ENCODE assay signal across 13 cellular contexts in genomic region chr10:130904676-130905075, GRCh38.
A peak's percentile ranks its signal among the peaks of the same experiment; 100 is the strongest.
DNase-seq lines count a peak whose midpoint lies in the region; TF ChIP-seq lines count a peak whose summit lies in the region.
"Had no signal": no experiment of that assay in that cellular context is flagged by ENCODE, and none has a peak within 500 bp of the region (broad histone marks: within the 10 kb centered on the region; RNA-seq: fewer than 3 reads in every experiment).

No MANE protein-coding gene starts in this region.

- no peak for TF ChIP-seq CTCF in osteocyte (IDR thresholded peaks at IDR 0.05)

- no peaks in the 10 kb centered on the region for H3K27me3 Mint-ChIP-seq in osteocyte (ENCODE audit: unreplicated experiment)
- H3K27me3 Mint-ChIP-seq: B cell; CD4-positive, alpha-beta T cell had no signal

- H3K4me3 Mint-ChIP-seq in osteocyte (ENCODE audit: unreplicated experiment) = no peak overlapping the region
- H3K4me3 Mint-ChIP-seq: B cell; CD4-positive, alpha-beta T cell; CD8-positive, alpha-beta T cell had no signal

- H3K4me1 Mint-ChIP-seq in osteocyte (ENCODE audit: unreplicated experiment) = no peaks in the 10 kb centered on the region
- H3K4me1 Mint-ChIP-seq: B cell had no signal

- DNase-seq in ecto neural progenitor cell (ENCODE audit: low spot score) (peak; percentile 36), islet precursor cell (peak; percentile 22), osteocyte (ENCODE audit: extremely low spot score, unreplicated experiment) (peak; percentile 78), NCI-H2171 (lab: John Stamatoyannopoulos, UW) (no peak), kidney glomerular epithelial cell (lab: John Stamatoyannopoulos, UW) (no peak)
- DNase-seq: AML-193; Caco-2; Calu3; CD4-positive, alpha-beta T cell; DMS79 treated with DMSO at 0.1 percent for 48 hours; GF-D8 had no signal

- H3K36me3 Mint-ChIP-seq in osteocyte (ENCODE audit: unreplicated experiment) = peaks cover 2% of the 10 kb centered on the region
- H3K36me3 Mint-ChIP-seq: CD8-positive, alpha-beta T cell had no signal

- H3K27ac Mint-ChIP-seq in osteocyte (ENCODE audit: unreplicated experiment) = no peak overlapping the region
- H3K27ac Mint-ChIP-seq: B cell; CD4-positive, alpha-beta T cell; CD8-positive, alpha-beta T cell had no signal

- peaks cover 21% of the 10 kb centered on the region for H3K9me3 Mint-ChIP-seq in osteocyte (ENCODE audit: unreplicated experiment)
- H3K9me3 Mint-ChIP-seq: CD4-positive, alpha-beta T cell; CD8-positive, alpha-beta T cell had no signal

Comparison
In these comparisons a context has a peak if more than half of its experiments do, and no peak if none do; other contexts are left out.
1. DNase-seq: peak in ecto neural progenitor cell (single experiment), islet precursor cell (single experiment) and osteocyte (single experiment); none in NCI-H2171 (single experiment) and kidney glomerular epithelial cell (single experiment).